In genomic region chr22:21673534-21674321, GRCh38 we compare ENCODE assay signal across 1 cellular context.
A peak's percentile ranks its signal among the peaks of the same experiment; 100 is the strongest.
TF ChIP-seq lines count a peak whose summit lies in the region.

No MANE protein-coding gene starts in this region.

TF ChIP-seq in H1, 55 proteins besides CTCF, POLR2A, EP300 and RAD21:
- no peak for TF ChIP-seq NANOG (IDR thresholded peaks at IDR 0.05; ENCODE audit: insufficient read depth, low read depth, low read length, poor library complexity, severe bottlenecking)
- no peak for TF ChIP-seq BCL11A (IDR thresholded peaks at IDR 0.05; ENCODE audit: low read depth in 2 of 2, low read length in 2 of 2)
- TF ChIP-seq PHF8 (conservative IDR thresholded peaks at IDR 0.05; ENCODE audit: low read depth, low read length): no peak
- peak; percentile 30; the same call in 1 of the 2 replicates for TF ChIP-seq POLR2AphosphoS5 (IDR thresholded peaks at IDR 0.05; ENCODE audit: low read depth, low read length)
- no peak for TF ChIP-seq CEBPB (IDR thresholded peaks at IDR 0.05; ENCODE audit: low read depth, low read length)
